Comparison of ENCODE assay signal across 16 cellular contexts in the genomic region with DNA sequence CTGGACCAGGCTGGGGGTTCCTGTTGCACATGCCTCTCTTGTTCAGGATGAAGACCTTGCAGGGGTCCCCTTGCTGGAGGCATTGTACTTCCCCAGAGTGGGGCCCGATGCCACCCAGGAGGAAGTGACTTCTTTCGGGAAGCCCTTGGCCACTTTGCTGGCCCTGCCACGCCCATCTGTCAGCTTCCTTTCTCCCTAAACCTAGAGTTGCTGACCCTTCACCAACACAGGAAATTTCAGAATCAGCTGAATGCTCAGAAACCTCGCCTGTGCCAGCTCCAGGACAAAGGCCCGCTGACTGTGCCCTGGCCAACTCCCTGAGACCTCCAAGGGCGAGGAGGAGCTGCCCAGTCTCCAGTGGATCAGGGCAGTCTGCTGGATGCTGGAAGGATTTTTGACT. TPM values are rescaled to one million over a fixed set of nuclear protein-coding genes. Genes with fewer than 3 reads are reported as not detected.
DNase-seq lines count a peak whose midpoint lies in the region; ATAC-seq and TF ChIP-seq lines count a peak whose summit lies in the region.
"Had no signal": no experiment of that assay in that cellular context is flagged by ENCODE, and none has a peak within 500 bp of the region (broad histone marks: within the 10 kb centered on the region; RNA-seq: fewer than 3 reads in every experiment).

No MANE protein-coding gene starts in this region.

- peak overlapping the region; percentile 79 for H3K27ac Mint-ChIP-seq in CD8-positive, alpha-beta T cell
- H3K27ac Mint-ChIP-seq: activated CD4-positive, alpha-beta memory T cell treated with anti-CD3 and anti-CD28 coated beads for 36 hours; memory B cell; nephron had no signal

- no peak overlapping the region for H3K4me3 ChIP-seq in CD8-positive, alpha-beta T cell (ENCODE audit: low read depth, low read length)
- no peak overlapping the region for H3K4me3 ChIP-seq in suprapubic skin

- H3K36me3 ChIP-seq in CD8-positive, alpha-beta T cell (ENCODE audit: insufficient read depth, low read length), result no peaks in the 10 kb centered on the region
- H3K36me3 ChIP-seq in suprapubic skin, result no peaks in the 10 kb centered on the region

- no peak for DNase-seq in CD8-positive, alpha-beta T cell
- DNase-seq in UCSD-AML1 (lab: John Stamatoyannopoulos, UW; ENCODE audit: unreplicated experiment), result peak; percentile 52
- peak; percentile 64 for DNase-seq in left ventricle myocardium superior
- DNase-seq in putamen (ENCODE audit: low spot score), result peak; percentile 2
- no peak for DNase-seq in suprapubic skin (ENCODE audit: low spot score in 2 of 2)
- DNase-seq in HK-2 (ENCODE audit: unreplicated experiment), result no peak
- DNase-seq: GF-D8, NCI-H1092 treated with DMSO at 0.1 percent for 48 hours, NCI-H774 had no signal

- no peak overlapping the region for H3K4me3 Mint-ChIP-seq in CD8-positive, alpha-beta T cell
- H3K4me3 Mint-ChIP-seq: activated CD4-positive, alpha-beta memory T cell treated with anti-CD3 and anti-CD28 coated beads for 36 hours; central memory CD8-positive, alpha-beta T cell; memory B cell; nephron had no signal

- peaks cover 5% of the 10 kb centered on the region for H3K4me1 Mint-ChIP-seq in CD8-positive, alpha-beta T cell (ENCODE audit: low read depth)
- H3K4me1 Mint-ChIP-seq: central memory CD8-positive, alpha-beta T cell; nephron had no signal

- ATAC-seq in CD8-positive, alpha-beta T cell, result no peak
- ATAC-seq in left ventricle myocardium superior, result peak; percentile 81
- ATAC-seq in GM18498 (IDR thresholded peaks at IDR 0.05; ENCODE audit: unreplicated experiment), result no peak
- ATAC-seq in HG03520 (IDR thresholded peaks at IDR 0.05; ENCODE audit: unreplicated experiment), result no peak

- 63% methylated on average over 5 of the region's 6 CpGs for WGBS in suprapubic skin

- H3K9me3 Mint-ChIP-seq in CD8-positive, alpha-beta T cell, result no peaks in the 10 kb centered on the region
- H3K9me3 Mint-ChIP-seq: activated CD4-positive, alpha-beta memory T cell treated with anti-CD3 and anti-CD28 coated beads for 36 hours; central memory CD8-positive, alpha-beta T cell; memory B cell; nephron had no signal

- POLR2A ChIA-PET in CD8-positive, alpha-beta T cell (lab: Charles Lee), result no interaction called here

- CTCF ChIA-PET in CD8-positive, alpha-beta T cell (lab: Charles Lee), result no interaction called here

- no peaks in the 10 kb centered on the region for H3K27me3 Mint-ChIP-seq in CD8-positive, alpha-beta T cell (ENCODE audit: low read depth)
- H3K27me3 Mint-ChIP-seq: activated CD4-positive, alpha-beta memory T cell treated with anti-CD3 and anti-CD28 coated beads for 36 hours; central memory CD8-positive, alpha-beta T cell had no signal

- H3K9me3 ChIP-seq in CD8-positive, alpha-beta T cell (ENCODE audit: low read length), result no peaks in the 10 kb centered on the region
- H3K9me3 ChIP-seq in suprapubic skin, result no peaks in the 10 kb centered on the region

- intact Hi-C loops in CD8-positive, alpha-beta T cell (cut with DNase I, micrococcal nuclease), result no loop called here
- intact Hi-C loops in left ventricle myocardium superior (cut with micrococcal nuclease), result no loop called here

- no peaks in the 10 kb centered on the region for H3K36me3 Mint-ChIP-seq in CD8-positive, alpha-beta T cell
- H3K36me3 Mint-ChIP-seq: activated CD4-positive, alpha-beta memory T cell treated with anti-CD3 and anti-CD28 coated beads for 36 hours; memory B cell had no signal

- no peak for TF ChIP-seq POLR2A in suprapubic skin (IDR thresholded peaks at IDR 0.05)

- no peak overlapping the region for H3K27ac ChIP-seq in CD8-positive, alpha-beta T cell (ENCODE audit: low read depth, low read length)
- no peak overlapping the region for H3K27ac ChIP-seq in suprapubic skin

- no peak for TF ChIP-seq EP300 in suprapubic skin (IDR thresholded peaks at IDR 0.05)

- TF ChIP-seq CTCF in CD8-positive, alpha-beta T cell (IDR thresholded peaks at IDR 0.05), result no peak
- TF ChIP-seq CTCF in suprapubic skin (IDR thresholded peaks at IDR 0.05), result no peak

- H3K27me3 ChIP-seq in CD8-positive, alpha-beta T cell (ENCODE audit: insufficient read depth, low read length), result no peaks in the 10 kb centered on the region
- H3K27me3 ChIP-seq in suprapubic skin, result no peaks in the 10 kb centered on the region

- H3K4me1 ChIP-seq in CD8-positive, alpha-beta T cell (ENCODE audit: insufficient read depth, low read length), result peaks cover 11% of the 10 kb centered on the region
- H3K4me1 ChIP-seq in suprapubic skin, result peaks cover 2% of the 10 kb centered on the region

RNA-seq across cellular contexts. Expression of a gene that starts 26.7 kb away (rescaled TPM):
- not detected for total RNA-seq in CD8-positive, alpha-beta T cell
- total RNA-seq in left ventricle myocardium superior (0.42 TPM), suprapubic skin (1 to 10 TPM; 3.6 to 8.3 (median 4.5) TPM)
- total RNA-seq: activated CD4-positive, alpha-beta memory T cell treated with anti-CD3 and anti-CD28 coated beads for 36 hours; fibroblast of villous mesenchyme had no signal

RNA-seq across cellular contexts. Expression of a gene that starts 44.9 kb away (rescaled TPM):
- 10 to 100 TPM; 45.5 to 47.3 TPM for total RNA-seq in CD8-positive, alpha-beta T cell
- total RNA-seq in left ventricle myocardium superior (35.2 TPM), suprapubic skin (10 to 100 TPM; 28.1 to 72.6 (median 41.1) TPM)

RNA-seq across cellular contexts. Expression of a gene that starts 59.6 kb away (rescaled TPM):
- total RNA-seq in CD8-positive, alpha-beta T cell, result not detected
- 0.92 TPM for total RNA-seq in left ventricle myocardium superior
- 10 to 100 TPM; 39.3 to 84.9 (median 61.7) TPM for total RNA-seq in suprapubic skin

Comparison
In these comparisons a context has a peak if more than half of its experiments do, and no peak if none do; other contexts are left out.
1. DNase-seq: peak in UCSD-AML1 (single experiment), left ventricle myocardium superior (single experiment) and putamen (single experiment); none in CD8-positive, alpha-beta T cell (0 of 7), suprapubic skin (0 of 2) and HK-2 (single experiment).
2. RNA of a gene that starts 59.6 kb away (total RNA-seq): 39.3 to 84.9 TPM in suprapubic skin; 0.92 TPM in left ventricle myocardium superior (single experiment) and not detected in CD8-positive, alpha-beta T cell; every median in the first group is over 10 times any median in the second.